In genomic region chr5:142540774-142541466, GRCh38 we compare ENCODE assay signal across 1 cellular context.
TF ChIP-seq lines count a peak whose summit lies in the region.

No MANE protein-coding gene starts in this region.

TF ChIP-seq in WTC11, 78 proteins besides CTCF, POLR2A, EP300 and RAD21 (continued from another document):
- no peak for TF ChIP-seq ZNF512 (CRISPR knock-in tag; IDR thresholded peaks at IDR 0.05; ENCODE audit: borderline replicate concordance)
- TF ChIP-seq ERG (CRISPR knock-in tag; IDR thresholded peaks at IDR 0.05): no peak
- TF ChIP-seq JUN (CRISPR knock-in tag; IDR thresholded peaks at IDR 0.05): no peak
- TF ChIP-seq, protein P1, sequence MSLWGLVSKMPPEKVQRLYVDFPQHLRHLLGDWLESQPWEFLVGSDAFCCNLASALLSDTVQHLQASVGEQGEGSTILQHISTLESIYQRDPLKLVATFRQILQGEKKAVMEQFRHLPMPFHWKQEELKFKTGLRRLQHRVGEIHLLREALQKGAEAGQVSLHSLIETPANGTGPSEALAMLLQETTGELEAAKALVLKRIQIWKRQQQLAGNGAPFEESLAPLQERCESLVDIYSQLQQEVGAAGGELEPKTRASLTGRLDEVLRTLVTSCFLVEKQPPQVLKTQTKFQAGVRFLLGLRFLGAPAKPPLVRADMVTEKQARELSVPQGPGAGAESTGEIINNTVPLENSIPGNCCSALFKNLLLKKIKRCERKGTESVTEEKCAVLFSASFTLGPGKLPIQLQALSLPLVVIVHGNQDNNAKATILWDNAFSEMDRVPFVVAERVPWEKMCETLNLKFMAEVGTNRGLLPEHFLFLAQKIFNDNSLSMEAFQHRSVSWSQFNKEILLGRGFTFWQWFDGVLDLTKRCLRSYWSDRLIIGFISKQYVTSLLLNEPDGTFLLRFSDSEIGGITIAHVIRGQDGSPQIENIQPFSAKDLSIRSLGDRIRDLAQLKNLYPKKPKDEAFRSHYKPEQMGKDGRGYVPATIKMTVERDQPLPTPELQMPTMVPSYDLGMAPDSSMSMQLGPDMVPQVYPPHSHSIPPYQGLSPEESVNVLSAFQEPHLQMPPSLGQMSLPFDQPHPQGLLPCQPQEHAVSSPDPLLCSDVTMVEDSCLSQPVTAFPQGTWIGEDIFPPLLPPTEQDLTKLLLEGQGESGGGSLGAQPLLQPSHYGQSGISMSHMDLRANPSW (CRISPR knock-in tag; conservative IDR thresholded peaks at IDR 0.05; ENCODE audit: low read depth): no peak
- TF ChIP-seq USF2 (CRISPR knock-in tag; IDR thresholded peaks at IDR 0.05): no peak
- no peak for TF ChIP-seq GRHL2 (CRISPR knock-in tag; IDR thresholded peaks at IDR 0.05; ENCODE audit: insufficient replicate concordance, severe bottlenecking)
- TF ChIP-seq ZNF425 (CRISPR knock-in tag; conservative IDR thresholded peaks at IDR 0.05): no peak
- no peak for TF ChIP-seq TCF7 (CRISPR knock-in tag; IDR thresholded peaks at IDR 0.05; ENCODE audit: low read depth)
- TF ChIP-seq, protein P2, sequence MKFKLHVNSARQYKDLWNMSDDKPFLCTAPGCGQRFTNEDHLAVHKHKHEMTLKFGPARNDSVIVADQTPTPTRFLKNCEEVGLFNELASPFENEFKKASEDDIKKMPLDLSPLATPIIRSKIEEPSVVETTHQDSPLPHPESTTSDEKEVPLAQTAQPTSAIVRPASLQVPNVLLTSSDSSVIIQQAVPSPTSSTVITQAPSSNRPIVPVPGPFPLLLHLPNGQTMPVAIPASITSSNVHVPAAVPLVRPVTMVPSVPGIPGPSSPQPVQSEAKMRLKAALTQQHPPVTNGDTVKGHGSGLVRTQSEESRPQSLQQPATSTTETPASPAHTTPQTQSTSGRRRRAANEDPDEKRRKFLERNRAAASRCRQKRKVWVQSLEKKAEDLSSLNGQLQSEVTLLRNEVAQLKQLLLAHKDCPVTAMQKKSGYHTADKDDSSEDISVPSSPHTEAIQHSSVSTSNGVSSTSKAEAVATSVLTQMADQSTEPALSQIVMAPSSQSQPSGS (CRISPR knock-in tag; IDR thresholded peaks at IDR 0.05; ENCODE audit: borderline replicate concordance, low read depth): no peak
- TF ChIP-seq GABPB1 (CRISPR knock-in tag; IDR thresholded peaks at IDR 0.05): no peak
- TF ChIP-seq MYBL2 (CRISPR knock-in tag; IDR thresholded peaks at IDR 0.05): no peak
- TF ChIP-seq FOXK1 (CRISPR knock-in tag; IDR thresholded peaks at IDR 0.05): no peak
- TF ChIP-seq, protein P3, sequence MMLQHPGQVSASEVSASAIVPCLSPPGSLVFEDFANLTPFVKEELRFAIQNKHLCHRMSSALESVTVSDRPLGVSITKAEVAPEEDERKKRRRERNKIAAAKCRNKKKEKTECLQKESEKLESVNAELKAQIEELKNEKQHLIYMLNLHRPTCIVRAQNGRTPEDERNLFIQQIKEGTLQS (CRISPR knock-in tag; conservative IDR thresholded peaks at IDR 0.05): no peak
- TF ChIP-seq PRDM15 (CRISPR knock-in tag; IDR thresholded peaks at IDR 0.05): no peak
- no peak for TF ChIP-seq NR2C2 (CRISPR knock-in tag; IDR thresholded peaks at IDR 0.05)
